ENCODE assay signal across 1 cellular context in the genomic region with DNA sequence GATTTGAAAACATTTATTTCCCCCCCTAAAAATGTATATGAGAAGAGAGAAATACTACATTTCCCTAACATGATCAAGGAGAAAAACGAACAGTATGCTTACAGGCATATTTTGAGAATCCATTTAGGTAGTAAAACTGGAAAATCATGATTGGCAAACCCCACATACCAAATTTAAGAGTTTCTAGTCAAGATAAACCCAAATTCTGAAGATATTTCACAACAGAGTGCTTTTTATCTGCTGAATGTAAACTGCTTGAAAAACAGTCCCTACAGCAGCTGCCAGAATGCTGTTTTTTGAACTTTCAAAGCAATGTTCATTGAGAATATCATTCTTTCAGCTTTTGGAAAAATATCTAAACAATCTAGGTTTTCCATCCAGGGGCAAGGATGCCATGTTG.
TF ChIP-seq lines count a peak whose summit lies in the region.

No MANE protein-coding gene starts in this region.

TF ChIP-seq in GM23338, 12 proteins besides CTCF, POLR2A, EP300 and RAD21:
- TF ChIP-seq, protein P1, sequence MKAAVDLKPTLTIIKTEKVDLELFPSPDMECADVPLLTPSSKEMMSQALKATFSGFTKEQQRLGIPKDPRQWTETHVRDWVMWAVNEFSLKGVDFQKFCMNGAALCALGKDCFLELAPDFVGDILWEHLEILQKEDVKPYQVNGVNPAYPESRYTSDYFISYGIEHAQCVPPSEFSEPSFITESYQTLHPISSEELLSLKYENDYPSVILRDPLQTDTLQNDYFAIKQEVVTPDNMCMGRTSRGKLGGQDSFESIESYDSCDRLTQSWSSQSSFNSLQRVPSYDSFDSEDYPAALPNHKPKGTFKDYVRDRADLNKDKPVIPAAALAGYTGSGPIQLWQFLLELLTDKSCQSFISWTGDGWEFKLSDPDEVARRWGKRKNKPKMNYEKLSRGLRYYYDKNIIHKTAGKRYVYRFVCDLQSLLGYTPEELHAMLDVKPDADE (IDR thresholded peaks at IDR 0.05) = no peak
- TF ChIP-seq EZH2phosphoT487 (IDR thresholded peaks at IDR 0.05; ENCODE audit: unreplicated experiment) = no peak
- TF ChIP-seq JUNB (IDR thresholded peaks at IDR 0.05; ENCODE audit: unreplicated experiment) = no peak
- TF ChIP-seq, protein P2, sequence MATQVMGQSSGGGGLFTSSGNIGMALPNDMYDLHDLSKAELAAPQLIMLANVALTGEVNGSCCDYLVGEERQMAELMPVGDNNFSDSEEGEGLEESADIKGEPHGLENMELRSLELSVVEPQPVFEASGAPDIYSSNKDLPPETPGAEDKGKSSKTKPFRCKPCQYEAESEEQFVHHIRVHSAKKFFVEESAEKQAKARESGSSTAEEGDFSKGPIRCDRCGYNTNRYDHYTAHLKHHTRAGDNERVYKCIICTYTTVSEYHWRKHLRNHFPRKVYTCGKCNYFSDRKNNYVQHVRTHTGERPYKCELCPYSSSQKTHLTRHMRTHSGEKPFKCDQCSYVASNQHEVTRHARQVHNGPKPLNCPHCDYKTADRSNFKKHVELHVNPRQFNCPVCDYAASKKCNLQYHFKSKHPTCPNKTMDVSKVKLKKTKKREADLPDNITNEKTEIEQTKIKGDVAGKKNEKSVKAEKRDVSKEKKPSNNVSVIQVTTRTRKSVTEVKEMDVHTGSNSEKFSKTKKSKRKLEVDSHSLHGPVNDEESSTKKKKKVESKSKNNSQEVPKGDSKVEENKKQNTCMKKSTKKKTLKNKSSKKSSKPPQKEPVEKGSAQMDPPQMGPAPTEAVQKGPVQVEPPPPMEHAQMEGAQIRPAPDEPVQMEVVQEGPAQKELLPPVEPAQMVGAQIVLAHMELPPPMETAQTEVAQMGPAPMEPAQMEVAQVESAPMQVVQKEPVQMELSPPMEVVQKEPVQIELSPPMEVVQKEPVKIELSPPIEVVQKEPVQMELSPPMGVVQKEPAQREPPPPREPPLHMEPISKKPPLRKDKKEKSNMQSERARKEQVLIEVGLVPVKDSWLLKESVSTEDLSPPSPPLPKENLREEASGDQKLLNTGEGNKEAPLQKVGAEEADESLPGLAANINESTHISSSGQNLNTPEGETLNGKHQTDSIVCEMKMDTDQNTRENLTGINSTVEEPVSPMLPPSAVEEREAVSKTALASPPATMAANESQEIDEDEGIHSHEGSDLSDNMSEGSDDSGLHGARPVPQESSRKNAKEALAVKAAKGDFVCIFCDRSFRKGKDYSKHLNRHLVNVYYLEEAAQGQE (IDR thresholded peaks at IDR 0.05; ENCODE audit: unreplicated experiment) = no peak
- TF ChIP-seq NANOG (IDR thresholded peaks at IDR 0.05; ENCODE audit: borderline replicate concordance) = no peak
- no peak for TF ChIP-seq EZH2 (IDR thresholded peaks at IDR 0.05; ENCODE audit: low read depth, unreplicated experiment)
- TF ChIP-seq CREB1 (CRISPR knock-in tag; IDR thresholded peaks at IDR 0.05; ENCODE audit: low read depth) = no peak
- TF ChIP-seq POLR2AphosphoS5 (IDR thresholded peaks at IDR 0.05; ENCODE audit: low read depth) = no peak
- no peak for TF ChIP-seq STAT1 (IDR thresholded peaks at IDR 0.05; ENCODE audit: unreplicated experiment)
- TF ChIP-seq ZNF114 (CRISPR knock-in tag; IDR thresholded peaks at IDR 0.05) = no peak
- TF ChIP-seq ZNF331 (CRISPR knock-in tag; IDR thresholded peaks at IDR 0.05; ENCODE audit: low read depth) = no peak
- TF ChIP-seq, protein P3, sequence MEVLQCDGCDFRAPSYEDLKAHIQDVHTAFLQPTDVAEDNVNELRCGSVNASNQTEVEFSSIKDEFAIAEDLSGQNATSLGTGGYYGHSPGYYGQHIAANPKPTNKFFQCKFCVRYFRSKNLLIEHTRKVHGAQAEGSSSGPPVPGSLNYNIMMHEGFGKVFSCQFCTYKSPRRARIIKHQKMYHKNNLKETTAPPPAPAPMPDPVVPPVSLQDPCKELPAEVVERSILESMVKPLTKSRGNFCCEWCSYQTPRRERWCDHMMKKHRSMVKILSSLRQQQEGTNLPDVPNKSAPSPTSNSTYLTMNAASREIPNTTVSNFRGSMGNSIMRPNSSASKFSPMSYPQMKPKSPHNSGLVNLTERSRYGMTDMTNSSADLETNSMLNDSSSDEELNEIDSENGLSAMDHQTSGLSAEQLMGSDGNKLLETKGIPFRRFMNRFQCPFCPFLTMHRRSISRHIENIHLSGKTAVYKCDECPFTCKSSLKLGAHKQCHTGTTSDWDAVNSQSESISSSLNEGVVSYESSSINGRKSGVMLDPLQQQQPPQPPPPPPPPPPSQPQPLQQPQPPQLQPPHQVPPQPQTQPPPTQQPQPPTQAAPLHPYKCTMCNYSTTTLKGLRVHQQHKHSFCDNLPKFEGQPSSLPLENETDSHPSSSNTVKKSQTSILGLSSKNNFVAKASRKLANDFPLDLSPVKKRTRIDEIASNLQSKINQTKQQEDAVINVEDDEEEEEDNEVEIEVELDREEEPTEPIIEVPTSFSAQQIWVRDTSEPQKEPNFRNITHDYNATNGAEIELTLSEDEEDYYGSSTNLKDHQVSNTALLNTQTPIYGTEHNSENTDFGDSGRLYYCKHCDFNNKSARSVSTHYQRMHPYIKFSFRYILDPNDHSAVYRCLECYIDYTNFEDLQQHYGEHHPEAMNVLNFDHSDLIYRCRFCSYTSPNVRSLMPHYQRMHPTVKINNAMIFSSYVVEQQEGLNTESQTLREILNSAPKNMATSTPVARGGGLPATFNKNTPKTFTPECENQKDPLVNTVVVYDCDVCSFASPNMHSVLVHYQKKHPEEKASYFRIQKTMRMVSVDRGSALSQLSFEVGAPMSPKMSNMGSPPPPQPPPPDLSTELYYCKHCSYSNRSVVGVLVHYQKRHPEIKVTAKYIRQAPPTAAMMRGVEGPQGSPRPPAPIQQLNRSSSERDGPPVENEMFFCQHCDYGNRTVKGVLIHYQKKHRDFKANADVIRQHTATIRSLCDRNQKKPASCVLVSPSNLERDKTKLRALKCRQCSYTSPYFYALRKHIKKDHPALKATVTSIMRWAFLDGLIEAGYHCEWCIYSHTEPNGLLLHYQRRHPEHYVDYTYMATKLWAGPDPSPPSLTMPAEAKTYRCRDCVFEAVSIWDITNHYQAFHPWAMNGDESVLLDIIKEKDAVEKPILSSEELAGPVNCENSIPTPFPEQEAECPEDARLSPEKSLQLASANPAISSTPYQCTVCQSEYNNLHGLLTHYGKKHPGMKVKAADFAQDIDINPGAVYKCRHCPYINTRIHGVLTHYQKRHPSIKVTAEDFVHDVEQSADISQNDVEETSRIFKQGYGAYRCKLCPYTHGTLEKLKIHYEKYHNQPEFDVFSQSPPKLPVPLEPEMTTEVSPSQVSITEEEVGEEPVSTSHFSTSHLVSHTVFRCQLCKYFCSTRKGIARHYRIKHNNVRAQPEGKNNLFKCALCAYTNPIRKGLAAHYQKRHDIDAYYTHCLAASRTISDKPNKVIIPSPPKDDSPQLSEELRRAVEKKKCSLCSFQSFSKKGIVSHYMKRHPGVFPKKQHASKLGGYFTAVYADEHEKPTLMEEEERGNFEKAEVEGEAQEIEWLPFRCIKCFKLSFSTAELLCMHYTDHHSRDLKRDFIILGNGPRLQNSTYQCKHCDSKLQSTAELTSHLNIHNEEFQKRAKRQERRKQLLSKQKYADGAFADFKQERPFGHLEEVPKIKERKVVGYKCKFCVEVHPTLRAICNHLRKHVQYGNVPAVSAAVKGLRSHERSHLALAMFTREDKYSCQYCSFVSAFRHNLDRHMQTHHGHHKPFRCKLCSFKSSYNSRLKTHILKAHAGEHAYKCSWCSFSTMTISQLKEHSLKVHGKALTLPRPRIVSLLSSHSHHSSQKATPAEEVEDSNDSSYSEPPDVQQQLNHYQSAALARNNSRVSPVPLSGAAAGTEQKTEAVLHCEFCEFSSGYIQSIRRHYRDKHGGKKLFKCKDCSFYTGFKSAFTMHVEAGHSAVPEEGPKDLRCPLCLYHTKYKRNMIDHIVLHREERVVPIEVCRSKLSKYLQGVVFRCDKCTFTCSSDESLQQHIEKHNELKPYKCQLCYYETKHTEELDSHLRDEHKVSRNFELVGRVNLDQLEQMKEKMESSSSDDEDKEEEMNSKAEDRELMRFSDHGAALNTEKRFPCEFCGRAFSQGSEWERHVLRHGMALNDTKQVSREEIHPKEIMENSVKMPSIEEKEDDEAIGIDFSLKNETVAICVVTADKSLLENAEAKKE (CRISPR knock-in tag; IDR thresholded peaks at IDR 0.05) = no peak
